In the genomic region with DNA sequence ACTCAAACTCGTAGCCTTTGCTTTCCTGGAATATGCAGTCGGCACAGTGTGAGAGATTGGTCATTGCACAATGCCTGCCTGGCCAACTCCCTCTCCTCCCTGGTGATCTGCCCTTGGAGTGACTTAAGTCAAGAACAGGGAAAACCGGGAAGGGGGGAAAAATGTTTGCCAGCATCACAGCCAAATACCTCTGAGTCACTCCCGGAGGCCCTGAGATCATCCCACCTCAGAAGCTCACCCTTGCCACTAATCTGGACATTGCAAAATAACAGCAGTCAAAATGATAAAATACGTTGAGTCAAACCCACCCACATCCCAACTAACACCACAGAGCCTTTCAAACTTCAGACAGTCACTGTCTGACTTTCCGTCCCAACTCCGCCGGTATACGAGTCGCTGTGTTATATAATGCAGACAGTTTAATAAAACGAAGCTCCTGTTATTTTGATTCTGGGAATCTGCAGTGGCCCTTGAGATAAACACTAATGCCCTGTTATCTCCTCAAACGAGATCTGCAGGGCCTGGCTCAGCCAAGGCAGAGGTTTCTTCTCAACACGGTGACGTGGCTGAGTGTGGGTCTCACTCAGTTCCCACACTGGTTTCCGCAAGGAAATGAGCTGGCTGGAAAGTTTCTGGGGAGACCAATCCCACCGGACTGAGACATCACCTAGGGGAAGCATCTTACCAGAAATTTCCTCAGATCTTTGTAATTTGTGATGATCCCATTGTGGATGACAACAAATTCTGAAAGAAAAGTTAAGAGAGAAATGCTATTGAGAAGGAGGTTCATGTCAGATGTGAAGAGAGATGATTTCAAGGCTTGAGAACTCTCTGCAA, we compare ENCODE assay signal across 1 cellular context.
TF ChIP-seq lines count a peak whose summit lies in the region.

No MANE protein-coding gene starts in this region.

TF ChIP-seq in GM23338, 12 proteins besides CTCF, POLR2A, EP300 and RAD21 (continued from another document):
- TF ChIP-seq, protein P1, sequence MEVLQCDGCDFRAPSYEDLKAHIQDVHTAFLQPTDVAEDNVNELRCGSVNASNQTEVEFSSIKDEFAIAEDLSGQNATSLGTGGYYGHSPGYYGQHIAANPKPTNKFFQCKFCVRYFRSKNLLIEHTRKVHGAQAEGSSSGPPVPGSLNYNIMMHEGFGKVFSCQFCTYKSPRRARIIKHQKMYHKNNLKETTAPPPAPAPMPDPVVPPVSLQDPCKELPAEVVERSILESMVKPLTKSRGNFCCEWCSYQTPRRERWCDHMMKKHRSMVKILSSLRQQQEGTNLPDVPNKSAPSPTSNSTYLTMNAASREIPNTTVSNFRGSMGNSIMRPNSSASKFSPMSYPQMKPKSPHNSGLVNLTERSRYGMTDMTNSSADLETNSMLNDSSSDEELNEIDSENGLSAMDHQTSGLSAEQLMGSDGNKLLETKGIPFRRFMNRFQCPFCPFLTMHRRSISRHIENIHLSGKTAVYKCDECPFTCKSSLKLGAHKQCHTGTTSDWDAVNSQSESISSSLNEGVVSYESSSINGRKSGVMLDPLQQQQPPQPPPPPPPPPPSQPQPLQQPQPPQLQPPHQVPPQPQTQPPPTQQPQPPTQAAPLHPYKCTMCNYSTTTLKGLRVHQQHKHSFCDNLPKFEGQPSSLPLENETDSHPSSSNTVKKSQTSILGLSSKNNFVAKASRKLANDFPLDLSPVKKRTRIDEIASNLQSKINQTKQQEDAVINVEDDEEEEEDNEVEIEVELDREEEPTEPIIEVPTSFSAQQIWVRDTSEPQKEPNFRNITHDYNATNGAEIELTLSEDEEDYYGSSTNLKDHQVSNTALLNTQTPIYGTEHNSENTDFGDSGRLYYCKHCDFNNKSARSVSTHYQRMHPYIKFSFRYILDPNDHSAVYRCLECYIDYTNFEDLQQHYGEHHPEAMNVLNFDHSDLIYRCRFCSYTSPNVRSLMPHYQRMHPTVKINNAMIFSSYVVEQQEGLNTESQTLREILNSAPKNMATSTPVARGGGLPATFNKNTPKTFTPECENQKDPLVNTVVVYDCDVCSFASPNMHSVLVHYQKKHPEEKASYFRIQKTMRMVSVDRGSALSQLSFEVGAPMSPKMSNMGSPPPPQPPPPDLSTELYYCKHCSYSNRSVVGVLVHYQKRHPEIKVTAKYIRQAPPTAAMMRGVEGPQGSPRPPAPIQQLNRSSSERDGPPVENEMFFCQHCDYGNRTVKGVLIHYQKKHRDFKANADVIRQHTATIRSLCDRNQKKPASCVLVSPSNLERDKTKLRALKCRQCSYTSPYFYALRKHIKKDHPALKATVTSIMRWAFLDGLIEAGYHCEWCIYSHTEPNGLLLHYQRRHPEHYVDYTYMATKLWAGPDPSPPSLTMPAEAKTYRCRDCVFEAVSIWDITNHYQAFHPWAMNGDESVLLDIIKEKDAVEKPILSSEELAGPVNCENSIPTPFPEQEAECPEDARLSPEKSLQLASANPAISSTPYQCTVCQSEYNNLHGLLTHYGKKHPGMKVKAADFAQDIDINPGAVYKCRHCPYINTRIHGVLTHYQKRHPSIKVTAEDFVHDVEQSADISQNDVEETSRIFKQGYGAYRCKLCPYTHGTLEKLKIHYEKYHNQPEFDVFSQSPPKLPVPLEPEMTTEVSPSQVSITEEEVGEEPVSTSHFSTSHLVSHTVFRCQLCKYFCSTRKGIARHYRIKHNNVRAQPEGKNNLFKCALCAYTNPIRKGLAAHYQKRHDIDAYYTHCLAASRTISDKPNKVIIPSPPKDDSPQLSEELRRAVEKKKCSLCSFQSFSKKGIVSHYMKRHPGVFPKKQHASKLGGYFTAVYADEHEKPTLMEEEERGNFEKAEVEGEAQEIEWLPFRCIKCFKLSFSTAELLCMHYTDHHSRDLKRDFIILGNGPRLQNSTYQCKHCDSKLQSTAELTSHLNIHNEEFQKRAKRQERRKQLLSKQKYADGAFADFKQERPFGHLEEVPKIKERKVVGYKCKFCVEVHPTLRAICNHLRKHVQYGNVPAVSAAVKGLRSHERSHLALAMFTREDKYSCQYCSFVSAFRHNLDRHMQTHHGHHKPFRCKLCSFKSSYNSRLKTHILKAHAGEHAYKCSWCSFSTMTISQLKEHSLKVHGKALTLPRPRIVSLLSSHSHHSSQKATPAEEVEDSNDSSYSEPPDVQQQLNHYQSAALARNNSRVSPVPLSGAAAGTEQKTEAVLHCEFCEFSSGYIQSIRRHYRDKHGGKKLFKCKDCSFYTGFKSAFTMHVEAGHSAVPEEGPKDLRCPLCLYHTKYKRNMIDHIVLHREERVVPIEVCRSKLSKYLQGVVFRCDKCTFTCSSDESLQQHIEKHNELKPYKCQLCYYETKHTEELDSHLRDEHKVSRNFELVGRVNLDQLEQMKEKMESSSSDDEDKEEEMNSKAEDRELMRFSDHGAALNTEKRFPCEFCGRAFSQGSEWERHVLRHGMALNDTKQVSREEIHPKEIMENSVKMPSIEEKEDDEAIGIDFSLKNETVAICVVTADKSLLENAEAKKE (CRISPR knock-in tag; IDR thresholded peaks at IDR 0.05) = no peak
- TF ChIP-seq STAT1 (IDR thresholded peaks at IDR 0.05; ENCODE audit: unreplicated experiment) (no peak), EZH2phosphoT487 (IDR thresholded peaks at IDR 0.05; ENCODE audit: unreplicated experiment) (no peak), POLR2AphosphoS5 (IDR thresholded peaks at IDR 0.05; ENCODE audit: low read depth) (no peak), ZNF114 (CRISPR knock-in tag; IDR thresholded peaks at IDR 0.05) (no peak)
